ENCODE assay signal across 9 cellular contexts in the genomic region with DNA sequence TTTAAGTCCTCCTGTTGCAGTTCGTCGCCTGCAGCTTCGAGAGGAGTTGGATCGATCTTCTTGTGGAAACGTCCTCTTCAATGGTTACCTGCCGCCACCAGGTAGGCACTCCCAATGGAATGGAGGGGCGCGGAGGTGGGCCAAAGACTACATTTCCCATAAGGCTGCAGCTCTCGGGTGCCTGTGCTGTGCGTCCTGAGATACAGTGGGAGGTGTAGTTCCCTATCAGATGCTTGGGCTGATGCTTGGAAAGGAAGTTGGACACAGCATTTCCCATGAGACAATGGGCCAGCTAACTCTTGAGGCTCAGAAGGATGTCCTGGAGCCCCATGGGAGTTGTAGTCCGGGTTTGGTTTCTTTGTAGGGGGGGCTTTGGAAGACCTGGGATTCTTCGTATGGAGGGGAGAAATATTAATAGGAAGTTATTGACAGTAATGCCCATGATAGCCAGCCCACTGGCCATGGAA. TPM values are rescaled to one million over a fixed set of nuclear protein-coding genes. Genes with fewer than 3 reads are reported as not detected.
DNase-seq lines count a peak whose midpoint lies in the region; ATAC-seq and TF ChIP-seq lines count a peak whose summit lies in the region.
"Had no signal": no experiment of that assay in that cellular context is flagged by ENCODE, and none has a peak within 500 bp of the region (broad histone marks: within the 10 kb centered on the region; RNA-seq: fewer than 3 reads in every experiment).

No MANE protein-coding gene starts in this region.

- TF ChIP-seq POLR2A in HCT116 (IDR thresholded peaks at IDR 0.05; ENCODE audit: borderline replicate concordance, extremely low read depth, insufficient read depth, insufficient read length) (no peak), esophagus muscularis mucosa (IDR thresholded peaks at IDR 0.05; ENCODE audit: low read depth) (no peak)

- H3K27ac ChIP-seq in HCT116 (ENCODE audit: low read depth, low read length) = no peak overlapping the region
- H3K27ac ChIP-seq in iPS-20b (ENCODE audit: low read length) = no peak overlapping the region
- no peak overlapping the region for H3K27ac ChIP-seq in esophagus muscularis mucosa (replicated peaks in 1 of 4)

- BruUV-seq in HCT116 (replicated peaks; lab: Mats Ljungman, UMichigan) = no TSS peak

- no peak overlapping the region for H2AFZ ChIP-seq in HCT116 (ENCODE audit: low read depth, low read length, poor library complexity, severe bottlenecking)

- POLR2A ChIA-PET in HCT116 (lab: Charles Lee) = interaction anchor here (0.8 to 1.3 kb wide), 3 partner anchors 8 to 20 kb away, joined by 3 to 5 read pairs (median 3); no protein-coding TSS in a partner anchor

- peaks cover 46% of the 10 kb centered on the region for H3K4me1 Mint-ChIP-seq in CD14-positive monocyte

- CTCF ChIA-PET in HCT116 (lab: Charles Lee) = interaction anchor here (0.9 to 1.3 kb wide), 5 partner anchors 16 to 55 kb away, joined by 3 to 5 read pairs (median 4); no protein-coding TSS in a partner anchor

- peaks cover 0 to 3% (median 0%) of the 10 kb centered on the region in 7 donors for H3K9me3 Mint-ChIP-seq in CD14-positive monocyte

- peaks cover 0 to 3% (median 1%) of the 10 kb centered on the region in 3 donors for H3K27me3 Mint-ChIP-seq in CD14-positive monocyte (ENCODE audit: low read depth in 3 of 3)

- H3K9me2 ChIP-seq in HCT116 (ENCODE audit: insufficient read depth) = no peaks in the 10 kb centered on the region

- RAD21 ChIA-PET in HCT116 (lab: Charles Lee; ENCODE audit: low non-redundant PET in 1 of 2, low total read pairs in 2 of 2, uncharacterized antibody in 2 of 2, unreplicated experiment in 2 of 2) = no interaction called here

- peaks cover 14% of the 10 kb centered on the region; the same call in 1 of the 2 replicates for H3K79me2 ChIP-seq in HCT116 (ENCODE audit: insufficient read depth, low read length)

- TF ChIP-seq EP300 in esophagus muscularis mucosa (IDR thresholded peaks at IDR 0.05) = no peak

- peak overlapping the region; percentile 65 to 86 for H3K4me3 Mint-ChIP-seq in CD14-positive monocyte

- TF ChIP-seq RAD21 in HCT116 (IDR thresholded peaks at IDR 0.05; ENCODE audit: low read depth) = no peak

- TF ChIP-seq CTCF in CD14-positive monocyte (IDR thresholded peaks at IDR 0.05) (no peak), HCT116 (IDR thresholded peaks at IDR 0.05 in 2 of 3, conservative IDR thresholded peaks at IDR 0.05 in 1 of 3; ENCODE audit: borderline replicate concordance in 1 of 3, insufficient read depth in 1 of 3, low read depth in 2 of 3, low read length in 2 of 3) (no peak), esophagus muscularis mucosa (IDR thresholded peaks at IDR 0.05) (no peak)

- H3K9me3 ChIP-seq in HCT116 (ENCODE audit: control insufficient read depth in 1 of 2, insufficient read depth in 1 of 2, low read depth in 1 of 2, low read length in 2 of 2) (no peaks in the 10 kb centered on the region), iPS-20b (ENCODE audit: insufficient read depth, low read depth, low read length) (no peaks in the 10 kb centered on the region), esophagus muscularis mucosa (no peaks in the 10 kb centered on the region)

- H4K20me1 ChIP-seq in HCT116 (ENCODE audit: insufficient read depth) = no peaks in the 10 kb centered on the region

- DNase-seq in CD14-positive monocyte (ENCODE audit: low spot score) (peak; percentile 75), HCT116 (ENCODE audit: low read depth, low spot score) (no peak), SW480 (ENCODE audit: low spot score) (peak; percentile 58), OCI-M2 (lab: John Stamatoyannopoulos, UW; ENCODE audit: unreplicated experiment) (no peak), esophagus muscularis mucosa (ENCODE audit: extremely low spot score) (no peak), globus pallidus (ENCODE audit: low spot score) (no peak), left colon (no peak)

- H3K9ac ChIP-seq in HCT116 (ENCODE audit: low read length) (no peak overlapping the region), iPS-20b (ENCODE audit: low read depth, low read length) (no peak overlapping the region)

- H3K4me1 ChIP-seq in HCT116 (ENCODE audit: control insufficient read depth in 1 of 2, insufficient read depth in 2 of 2, low read length in 2 of 2) = peaks cover 10 to 26% of the 10 kb centered on the region in 2 experiments
- no peaks in the 10 kb centered on the region; the same call in 1 of the 2 replicates for H3K4me1 ChIP-seq in iPS-20b (ENCODE audit: insufficient read depth, low read length)
- H3K4me1 ChIP-seq in esophagus muscularis mucosa = peaks cover 13 to 27% (median 24%) of the 10 kb centered on the region in 4 donors

- peak overlapping the region; percentile 100 for H3K4me2 ChIP-seq in HCT116 (ENCODE audit: low read length)

- H3K4me3 ChIP-seq in HCT116 (replicated peaks in 1 of 2; ENCODE audit: low read depth in 1 of 2, low read length in 2 of 2) (peak overlapping the region in 1 of 2 experiments; percentile 95; a peak in 1 of 4 replicates), iPS-20b (ENCODE audit: low read length) (peak overlapping the region; percentile 77; the same call in 1 of the 2 replicates), esophagus muscularis mucosa (no peak overlapping the region)

- peaks cover 41 to 47% of the 10 kb centered on the region in 2 donors for H3K36me3 Mint-ChIP-seq in CD14-positive monocyte

- H3K36me3 ChIP-seq in HCT116 (ENCODE audit: control insufficient read depth in 1 of 2, insufficient read depth in 2 of 2, low read length in 2 of 2) = peaks cover 10 to 13% of the 10 kb centered on the region in 2 experiments; a peak in 3 of 4 replicates
- peaks cover 30% of the 10 kb centered on the region for H3K36me3 ChIP-seq in iPS-20b (ENCODE audit: insufficient read depth, low read depth, low read length)
- peaks cover 25 to 41% (median 35%) of the 10 kb centered on the region in 4 donors for H3K36me3 ChIP-seq in esophagus muscularis mucosa

- ATAC-seq in HCT116 = peak; percentile 46
- no peak for ATAC-seq in left colon
- ATAC-seq: sciatic nerve had no signal

- no peaks in the 10 kb centered on the region for H3K27me3 ChIP-seq in HCT116 (ENCODE audit: insufficient read depth, low read length)
- no peaks in the 10 kb centered on the region for H3K27me3 ChIP-seq in iPS-20b (ENCODE audit: insufficient read depth, low read length)
- H3K27me3 ChIP-seq in esophagus muscularis mucosa = no peaks in the 10 kb centered on the region

- H3K27ac Mint-ChIP-seq in CD14-positive monocyte = peak overlapping the region; percentile 88 to 96 (median 93)

- intact Hi-C loops in CD14-positive monocyte (cut with micrococcal nuclease) = no loop called here
- intact Hi-C loops in HCT116 (cut with micrococcal nuclease) = no loop called here
- intact Hi-C loops in esophagus muscularis mucosa (cut with DNase I) = no loop called here
- intact Hi-C loops in left colon (cut with DNase I, micrococcal nuclease) = no loop called here

- 76% methylated on average over 12 of the region's 12 CpGs for WGBS in esophagus muscularis mucosa

TF ChIP-seq in HCT116, 20 proteins besides CTCF, POLR2A, EP300 and RAD21:
- no peak for TF ChIP-seq EGR1 (IDR thresholded peaks at IDR 0.05; ENCODE audit: low read depth)
- TF ChIP-seq SP1 (IDR thresholded peaks at IDR 0.05; ENCODE audit: low read depth) = no peak
- peak; percentile 31 for TF ChIP-seq YY1 (IDR thresholded peaks at IDR 0.05; ENCODE audit: extremely low read depth, insufficient replicate concordance, low read depth, low read length)
- no peak for TF ChIP-seq SIN3A (IDR thresholded peaks at IDR 0.05; ENCODE audit: low read depth)
- no peak for TF ChIP-seq POLR2AphosphoS5 (IDR thresholded peaks at IDR 0.05; ENCODE audit: low read depth, low read length)
- no peak for TF ChIP-seq EZH2 (IDR thresholded peaks at IDR 0.05)
- TF ChIP-seq, protein P1, sequence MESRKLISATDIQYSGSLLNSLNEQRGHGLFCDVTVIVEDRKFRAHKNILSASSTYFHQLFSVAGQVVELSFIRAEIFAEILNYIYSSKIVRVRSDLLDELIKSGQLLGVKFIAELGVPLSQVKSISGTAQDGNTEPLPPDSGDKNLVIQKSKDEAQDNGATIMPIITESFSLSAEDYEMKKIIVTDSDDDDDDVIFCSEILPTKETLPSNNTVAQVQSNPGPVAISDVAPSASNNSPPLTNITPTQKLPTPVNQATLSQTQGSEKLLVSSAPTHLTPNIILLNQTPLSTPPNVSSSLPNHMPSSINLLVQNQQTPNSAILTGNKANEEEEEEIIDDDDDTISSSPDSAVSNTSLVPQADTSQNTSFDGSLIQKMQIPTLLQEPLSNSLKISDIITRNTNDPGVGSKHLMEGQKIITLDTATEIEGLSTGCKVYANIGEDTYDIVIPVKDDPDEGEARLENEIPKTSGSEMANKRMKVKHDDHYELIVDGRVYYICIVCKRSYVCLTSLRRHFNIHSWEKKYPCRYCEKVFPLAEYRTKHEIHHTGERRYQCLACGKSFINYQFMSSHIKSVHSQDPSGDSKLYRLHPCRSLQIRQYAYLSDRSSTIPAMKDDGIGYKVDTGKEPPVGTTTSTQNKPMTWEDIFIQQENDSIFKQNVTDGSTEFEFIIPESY (IDR thresholded peaks at IDR 0.05; ENCODE audit: extremely low read depth, insufficient replicate concordance, low read length) = no peak
- TF ChIP-seq ELF1 (IDR thresholded peaks at IDR 0.05; ENCODE audit: borderline replicate concordance, low read depth) = peak; percentile 51; the same call in 1 of the 2 replicates
- TF ChIP-seq ZFX (IDR thresholded peaks at IDR 0.05) = no peak
- TF ChIP-seq JUND (IDR thresholded peaks at IDR 0.05) = no peak
- TF ChIP-seq EZH2phosphoT487 (IDR thresholded peaks at IDR 0.05; ENCODE audit: borderline replicate concordance) = no peak
- no peak for TF ChIP-seq FOSL1 (IDR thresholded peaks at IDR 0.05; ENCODE audit: low read depth)
- no peak for TF ChIP-seq SRF (IDR thresholded peaks at IDR 0.05; ENCODE audit: low read depth)
- no peak for TF ChIP-seq TCF7L2 (IDR thresholded peaks at IDR 0.05; ENCODE audit: borderline replicate concordance, extremely low read depth, insufficient read depth, insufficient read length)
- TF ChIP-seq CBX3 (IDR thresholded peaks at IDR 0.05; ENCODE audit: low read depth) = no peak
- TF ChIP-seq, protein P2, sequence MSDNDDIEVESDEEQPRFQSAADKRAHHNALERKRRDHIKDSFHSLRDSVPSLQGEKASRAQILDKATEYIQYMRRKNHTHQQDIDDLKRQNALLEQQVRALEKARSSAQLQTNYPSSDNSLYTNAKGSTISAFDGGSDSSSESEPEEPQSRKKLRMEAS (IDR thresholded peaks at IDR 0.05) = no peak

RNA-seq across cellular contexts. Expression of gene SHKBP1, which starts 1.8 kb away (rescaled TPM):
- 100 to 1,000 TPM; 234 to 284 TPM for polyA plus RNA-seq in CD14-positive monocyte
- 97.4 TPM for total RNA-seq in HCT116 (2021; ENCODE audit: unreplicated experiment)
- polyA plus RNA-seq in HCT116 (2012) = 95.7 and 104 TPM in 2 replicates
- 10 to 100 TPM; 39.5 to 82.7 (median 52.7) TPM for total RNA-seq in esophagus muscularis mucosa
- 10 to 100 TPM; 64.1 to 64.3 TPM for total RNA-seq in left colon

RNA-seq across cellular contexts. Expression of gene LTBP4, which starts 22.7 kb away (rescaled TPM):
- 1 to 10 TPM; 3.8 to 8.0 TPM for polyA plus RNA-seq in CD14-positive monocyte
- total RNA-seq in HCT116 (2021; ENCODE audit: unreplicated experiment) (310 TPM), esophagus muscularis mucosa (100 to 1,000 TPM; 358 to 430 (median 397) TPM), left colon (100 to 1,000 TPM; 183 to 192 TPM)
- polyA plus RNA-seq in HCT116 (2012) = 248 and 382 TPM in 2 replicates

Comparison
In these comparisons a context has a peak if more than half of its experiments do, and no peak if none do; other contexts are left out.
1. DNase-seq: peak in CD14-positive monocyte (single experiment) and SW480 (single experiment); none in HCT116 (single experiment), OCI-M2 (single experiment), esophagus muscularis mucosa (single experiment), globus pallidus (single experiment) and left colon (0 of 2).